ENCODE assay signal across 12 cellular contexts in genomic region chr11:2796508-2797180, GRCh38.
DNase-seq lines count a peak whose midpoint lies in the region; ATAC-seq, FAIRE-seq and TF ChIP-seq lines count a peak whose summit lies in the region.
"Had no signal": no experiment of that assay in that cellular context is flagged by ENCODE, and none has a peak within 500 bp of the region (broad histone marks: within the 10 kb centered on the region; RNA-seq: fewer than 3 reads in every experiment).

No MANE protein-coding gene starts in this region.

- DNase-seq in CD14-positive monocyte (ENCODE audit: low spot score) (peak; percentile 41), NCI-H526 treated with DMSO at 0.1 percent for 48 hours (lab: John Stamatoyannopoulos, UW) (peak; percentile 79), heart left ventricle (peak; percentile 4 to 62 (median 17)), pancreas (peak in 5 of 6 donors; percentile 1 to 48 (median 12)), AG08395 (ENCODE audit: low spot score) (no peak)
- DNase-seq in effector memory CD8-positive, alpha-beta T cell, result no peak
- DNase-seq: C1 segment of cervical spinal cord, DMS153, NCI-H2029 treated with DMSO at 0.1 percent for 48 hours, NCI-H69 had no signal

- H3K36me3 ChIP-seq in heart left ventricle (peaks cover 0 to 5% (median 0%) of the 10 kb centered on the region in 9 donors), pancreas (no peaks in the 10 kb centered on the region)
- H3K36me3 ChIP-seq: colonic mucosa had no signal

- FAIRE-seq in pancreas (lab: Jason Lieb, UNC), result no peak

- no peaks in the 10 kb centered on the region for H3K9me3 ChIP-seq in heart left ventricle
- H3K9me3 ChIP-seq in pancreas, result no peaks in the 10 kb centered on the region
- H3K9me3 ChIP-seq: colonic mucosa had no signal

- no peak overlapping the region for H3K4me3 Mint-ChIP-seq in CD14-positive monocyte
- H3K4me3 Mint-ChIP-seq in effector memory CD8-positive, alpha-beta T cell, result no peak overlapping the region

- 93 to 94% (median 94%) methylated on average over 35 to 39 of the region's 39 CpGs for WGBS in heart left ventricle, 4 donors
- WGBS in pancreas, 2 donors, result 88 to 91% methylated on average over 38 to 39 of the region's 39 CpGs

- no peak for TF ChIP-seq POLR2A in heart left ventricle (IDR thresholded peaks at IDR 0.05)

- H3K4me3 ChIP-seq in heart left ventricle, result no peak overlapping the region
- H3K4me3 ChIP-seq in pancreas, result no peak overlapping the region
- H3K4me3 ChIP-seq: colonic mucosa had no signal

- peaks cover 0 to 8% (median 2%) of the 10 kb centered on the region in 12 donors for H3K4me1 ChIP-seq in heart left ventricle
- no peaks in the 10 kb centered on the region for H3K4me1 ChIP-seq in pancreas
- H3K4me1 ChIP-seq: colonic mucosa had no signal

- intact Hi-C loops in CD14-positive monocyte (cut with micrococcal nuclease), result no loop called here
- intact Hi-C loops in heart left ventricle (cut with DNase I), result no loop called here
- intact Hi-C loops in pancreas (cut with DNase I), result no loop called here

- no peak overlapping the region for H3K27ac ChIP-seq in heart left ventricle
- H3K27ac ChIP-seq in pancreas, result no peak overlapping the region
- H3K27ac ChIP-seq: colonic mucosa had no signal

- H3K9me3 Mint-ChIP-seq in CD14-positive monocyte, result peaks cover 2 to 14% (median 5%) of the 10 kb centered on the region in 7 donors
- no peaks in the 10 kb centered on the region for H3K9me3 Mint-ChIP-seq in effector memory CD8-positive, alpha-beta T cell

- TF ChIP-seq CTCF in CD14-positive monocyte (IDR thresholded peaks at IDR 0.05) (no peak), heart left ventricle (IDR thresholded peaks at IDR 0.05) (no peak), pancreas (IDR thresholded peaks at IDR 0.05) (no peak)

- H3K27me3 Mint-ChIP-seq in CD14-positive monocyte (ENCODE audit: low read depth in 3 of 3), result peaks cover 8 to 11% (median 8%) of the 10 kb centered on the region in 3 donors
- peaks cover 16 to 24% of the 10 kb centered on the region in 2 donors for H3K27me3 Mint-ChIP-seq in effector memory CD8-positive, alpha-beta T cell

- H3K27me3 ChIP-seq in heart left ventricle (no peaks in the 10 kb centered on the region), pancreas (no peaks in the 10 kb centered on the region)
- H3K27me3 ChIP-seq: colonic mucosa had no signal

- H3K36me3 Mint-ChIP-seq in CD14-positive monocyte, result peaks cover 29 to 34% of the 10 kb centered on the region in 2 donors
- no peaks in the 10 kb centered on the region for H3K36me3 Mint-ChIP-seq in effector memory CD8-positive, alpha-beta T cell (ENCODE audit: insufficient read depth)

- peaks cover 11% of the 10 kb centered on the region for H3K4me1 Mint-ChIP-seq in CD14-positive monocyte
- peaks cover 0 to 4% of the 10 kb centered on the region in 2 donors for H3K4me1 Mint-ChIP-seq in effector memory CD8-positive, alpha-beta T cell (ENCODE audit: low read depth in 2 of 2)

- peak overlapping the region in 1 of 7 donors; percentile 56 for H3K27ac Mint-ChIP-seq in CD14-positive monocyte
- no peak overlapping the region for H3K27ac Mint-ChIP-seq in effector memory CD8-positive, alpha-beta T cell

- no peak for ATAC-seq in heart left ventricle
- no peak for ATAC-seq in pancreas
- ATAC-seq in effector memory CD8-positive, alpha-beta T cell (replicated peaks), result no peak
- no peak for ATAC-seq in HG03095 (IDR thresholded peaks at IDR 0.05; ENCODE audit: unreplicated experiment)

Comparison
In these comparisons a context has a peak if more than half of its experiments do, and no peak if none do; other contexts are left out.
1. DNase-seq: peak in CD14-positive monocyte (single experiment), NCI-H526 treated with DMSO at 0.1 percent for 48 hours (single experiment), heart left ventricle (5 of 5) and pancreas (5 of 6); none in effector memory CD8-positive, alpha-beta T cell (0 of 3) and AG08395 (single experiment).